ENCODE assay signal across 8 cellular contexts in genomic region chr17:21285164-21286065, GRCh38. TPM values are rescaled to one million over a fixed set of nuclear protein-coding genes. Genes with fewer than 3 reads are reported as not detected.
DNase-seq lines count a peak whose midpoint lies in the region; ATAC-seq, FAIRE-seq and TF ChIP-seq lines count a peak whose summit lies in the region.

No MANE protein-coding gene starts in this region.

- H3K9me1 ChIP-seq in endothelial cell of umbilical vein (replicated peaks; ENCODE audit: control insufficient read depth, extremely low read depth, insufficient read depth, low read length): no peaks in the 10 kb centered on the region

- ATAC-seq in RWPE2 (ENCODE audit: low read depth): no peak
- ATAC-seq in GM19455 (IDR thresholded peaks at IDR 0.05; ENCODE audit: unreplicated experiment): no peak

- TF ChIP-seq CTCF in RWPE2 (IDR thresholded peaks at IDR 0.05; ENCODE audit: poor library complexity, severe bottlenecking) (no peak), endothelial cell of umbilical vein (IDR thresholded peaks at IDR 0.05; ENCODE audit: extremely low read depth in 1 of 2, insufficient read depth in 1 of 2, low read depth in 1 of 2, low read length in 2 of 2) (no peak), nephron progenitor cell (IDR thresholded peaks at IDR 0.05) (no peak)

- BruUV-seq in endothelial cell of umbilical vein (replicated peaks; lab: Mats Ljungman, UMichigan): no TSS peak

- H4K20me1 ChIP-seq in endothelial cell of umbilical vein (replicated peaks; ENCODE audit: control insufficient read depth, extremely low read depth, insufficient read depth, low read length): no peaks in the 10 kb centered on the region

- no peaks in the 10 kb centered on the region for H3K27me3 Mint-ChIP-seq in activated naive CD4-positive, alpha-beta T cell treated with anti-CD3 and anti-CD28 coated beads, Interleukin-2, amount 50 U/mL, for 24 hours
- peaks cover 38% of the 10 kb centered on the region for H3K27me3 Mint-ChIP-seq in nephron progenitor cell (ENCODE audit: low read depth, poor library complexity)

- H3K27me3 ChIP-seq in RWPE2 (ENCODE audit: insufficient read depth, poor library complexity, severe bottlenecking): no peaks in the 10 kb centered on the region
- no peaks in the 10 kb centered on the region for H3K27me3 ChIP-seq in endothelial cell of umbilical vein (ENCODE audit: control insufficient read depth in 2 of 2, insufficient read depth in 2 of 2, low read length in 2 of 2)

- H3K9ac ChIP-seq in endothelial cell of umbilical vein (replicated peaks; ENCODE audit: extremely low read depth, insufficient read depth, low read length): peak overlapping the region; percentile 84

- peaks cover 8% of the 10 kb centered on the region for H3K36me3 Mint-ChIP-seq in activated naive CD4-positive, alpha-beta T cell treated with anti-CD3 and anti-CD28 coated beads, Interleukin-2, amount 50 U/mL, for 24 hours
- no peaks in the 10 kb centered on the region for H3K36me3 Mint-ChIP-seq in nephron progenitor cell (ENCODE audit: low read depth)

- peaks cover 51% of the 10 kb centered on the region for H3K79me2 ChIP-seq in endothelial cell of umbilical vein (ENCODE audit: control insufficient read depth, insufficient read depth, low read length)

- peak overlapping the region; percentile 100 for H3K4me3 Mint-ChIP-seq in activated naive CD4-positive, alpha-beta T cell treated with anti-CD3 and anti-CD28 coated beads, Interleukin-2, amount 50 U/mL, for 24 hours
- H3K4me3 Mint-ChIP-seq in nephron progenitor cell: peak overlapping the region; percentile 90

- peak overlapping the region; percentile 96 for H3K27ac Mint-ChIP-seq in activated naive CD4-positive, alpha-beta T cell treated with anti-CD3 and anti-CD28 coated beads, Interleukin-2, amount 50 U/mL, for 24 hours
- H3K27ac Mint-ChIP-seq in nephron progenitor cell: no peak overlapping the region

- intact Hi-C loops in endothelial cell of umbilical vein (cut with micrococcal nuclease): loop anchor here (2.0 kb wide), 3 partner anchors 159 to 351 kb away; partner anchors contain the start of genes DHRS7B and USP22

- CTCF ChIA-PET in endothelial cell of umbilical vein (lab: Charles Lee): interaction anchor here (1.0 to 3.9 kb wide), 3 partner anchors 157 to 227 kb away, joined by 3 to 39 read pairs (median 14); no protein-coding TSS in a partner anchor

- DNase-seq in activated naive CD4-positive, alpha-beta T cell treated with anti-CD3 and anti-CD28 coated beads, Interleukin-2, amount 50 U/mL, for 16 hours: no peak
- no peak for DNase-seq in RWPE2 (ENCODE audit: low spot score)
- DNase-seq in endothelial cell of umbilical vein (ENCODE audit: low read depth, low spot score): peak; percentile 54
- no peak for DNase-seq in nephron progenitor cell
- no peak for DNase-seq in SKM-1 (lab: John Stamatoyannopoulos, UW; ENCODE audit: unreplicated experiment)
- DNase-seq in NCI-H2107 (lab: John Stamatoyannopoulos, UW): no peak

- POLR2A ChIA-PET in endothelial cell of umbilical vein (lab: Charles Lee): interaction anchor here (1.4 kb wide), 1 partner anchor 14 kb away, joined by 5 read pairs; no protein-coding TSS in a partner anchor

- H3K9me3 ChIP-seq in RWPE2 (ENCODE audit: severe bottlenecking): no peaks in the 10 kb centered on the region
- no peaks in the 10 kb centered on the region for H3K9me3 ChIP-seq in endothelial cell of umbilical vein (replicated peaks; ENCODE audit: control insufficient read depth, insufficient read depth, low read length)

- peak overlapping the region; percentile 93 for H3K27ac ChIP-seq in RWPE2 (ENCODE audit: poor library complexity, severe bottlenecking)
- peak overlapping the region; percentile 99 for H3K27ac ChIP-seq in endothelial cell of umbilical vein (ENCODE audit: insufficient read depth, low read depth, low read length)

- peaks cover 6% of the 10 kb centered on the region; the same call in 1 of the 2 replicates for H3K36me3 ChIP-seq in RWPE2 (ENCODE audit: low read depth)
- H3K36me3 ChIP-seq in endothelial cell of umbilical vein (ENCODE audit: control insufficient read depth in 2 of 2, extremely low read depth in 1 of 2, insufficient read depth in 2 of 2, low read length in 2 of 2): no peaks in the 10 kb centered on the region

- dilution Hi-C loops in endothelial cell of umbilical vein (cut with MboI; ENCODE audit: extremely low pct_ligation_motif_present, low sequenced_read_pairs): no loop called here

- no peak for TF ChIP-seq POLR2A in endothelial cell of umbilical vein (IDR thresholded peaks at IDR 0.05; ENCODE audit: low read depth, low read length)

- H3K4me3 ChIP-seq in RWPE2 (ENCODE audit: severe bottlenecking) (peak overlapping the region; percentile 59), endothelial cell of umbilical vein (replicated peaks in 1 of 3; ENCODE audit: insufficient read depth in 1 of 3, low read depth in 1 of 3, low read length in 3 of 3) (peak overlapping the region; percentile 69 to 75 (median 74))

- H3K4me1 Mint-ChIP-seq in activated naive CD4-positive, alpha-beta T cell treated with anti-CD3 and anti-CD28 coated beads, Interleukin-2, amount 50 U/mL, for 24 hours: peaks cover 44% of the 10 kb centered on the region
- H3K4me1 Mint-ChIP-seq in nephron progenitor cell: peaks cover 28% of the 10 kb centered on the region

- H3K4me2 ChIP-seq in endothelial cell of umbilical vein (ENCODE audit: insufficient read depth, low read length): peak overlapping the region; percentile 90

- no peak overlapping the region for H2AFZ ChIP-seq in endothelial cell of umbilical vein (ENCODE audit: low read depth, low read length)

- H3K4me1 ChIP-seq in RWPE2 (ENCODE audit: insufficient read depth, poor library complexity, severe bottlenecking): peaks cover 29% of the 10 kb centered on the region
- H3K4me1 ChIP-seq in endothelial cell of umbilical vein (ENCODE audit: control insufficient read depth, extremely low read depth, insufficient read depth, low read length): peaks cover 48% of the 10 kb centered on the region

- peak; percentile 85 for FAIRE-seq in endothelial cell of umbilical vein (lab: Jason Lieb, UNC)

- no peaks in the 10 kb centered on the region for H3K9me3 Mint-ChIP-seq in activated naive CD4-positive, alpha-beta T cell treated with anti-CD3 and anti-CD28 coated beads, Interleukin-2, amount 50 U/mL, for 24 hours
- H3K9me3 Mint-ChIP-seq in nephron progenitor cell: peaks cover under 1% of the 10 kb centered on the region

TF ChIP-seq in endothelial cell of umbilical vein, 7 proteins besides CTCF, POLR2A, EP300 and RAD21:
- TF ChIP-seq MAX (IDR thresholded peaks at IDR 0.05; ENCODE audit: insufficient read depth, insufficient read length) (no peak), EZH2 (IDR thresholded peaks at IDR 0.05; ENCODE audit: borderline replicate concordance, low read depth, low read length, severe bottlenecking) (no peak), MYC (IDR thresholded peaks at IDR 0.05; ENCODE audit: low read depth, low read length) (no peak), JUN (IDR thresholded peaks at IDR 0.05; ENCODE audit: borderline replicate concordance, insufficient read depth, insufficient read length, low read depth) (no peak), FOS (IDR thresholded peaks at IDR 0.05; ENCODE audit: borderline replicate concordance, insufficient read depth, low read length) (no peak)
TF ChIP-seq in endothelial cell of umbilical vein: peak in this region for 0.

RNA-seq across cellular contexts. Expression of gene MAP2K3, which starts 0.9 kb away (rescaled TPM):
- 33.2 and 36.3 TPM in 2 replicates for total RNA-seq in endothelial cell of umbilical vein
- polyA plus RNA-seq in endothelial cell of umbilical vein: 13.5 and 15.3 TPM in 2 replicates
- polyA plus RNA-seq in endothelial cell of umbilical vein (2011; cell fraction: cytosol; rRNA removed): 18.8 and 18.9 TPM in 2 replicates
- 17.6 and 18.2 TPM in 2 replicates for polyA plus RNA-seq in endothelial cell of umbilical vein (2011; cell fraction: nucleus; rRNA removed)
- polyA plus RNA-seq in endothelial cell of umbilical vein (2012): 34.8 and 38.0 TPM in 2 replicates
- 9.7 and 9.8 TPM in 2 replicates for polyA minus RNA-seq in endothelial cell of umbilical vein
- 15.7 TPM for polyA minus RNA-seq in endothelial cell of umbilical vein (2011; cell fraction: cytosol; rRNA and poly(A)+ RNA removed)
- polyA minus RNA-seq in endothelial cell of umbilical vein (2011; cell fraction: nucleus; rRNA and poly(A)+ RNA removed): 9.1 and 15.9 TPM in 2 replicates

RNA-seq across cellular contexts. Expression of gene NATD1, which starts 32.2 kb away (rescaled TPM):
- total RNA-seq in endothelial cell of umbilical vein: 7.2 and 8.1 TPM in 2 replicates
- 6.9 and 7.0 TPM in 2 replicates for polyA plus RNA-seq in endothelial cell of umbilical vein
- polyA plus RNA-seq in endothelial cell of umbilical vein (2011; cell fraction: cytosol; rRNA removed): 6.2 and 7.6 TPM in 2 replicates
- polyA plus RNA-seq in endothelial cell of umbilical vein (2011; cell fraction: nucleus; rRNA removed): 4.6 and 5.3 TPM in 2 replicates
- polyA plus RNA-seq in endothelial cell of umbilical vein (2012): 4.0 and 7.0 TPM in 2 replicates
- polyA minus RNA-seq in endothelial cell of umbilical vein: 6.2 and 6.7 TPM in 2 replicates
- polyA minus RNA-seq in endothelial cell of umbilical vein (2011; cell fraction: cytosol; rRNA and poly(A)+ RNA removed): 1.5 TPM
- polyA minus RNA-seq in endothelial cell of umbilical vein (2011; cell fraction: nucleus; rRNA and poly(A)+ RNA removed): 2.9 and 4.6 TPM in 2 replicates
